17 cellular contexts compared by ENCODE assay signal in the genomic region with DNA sequence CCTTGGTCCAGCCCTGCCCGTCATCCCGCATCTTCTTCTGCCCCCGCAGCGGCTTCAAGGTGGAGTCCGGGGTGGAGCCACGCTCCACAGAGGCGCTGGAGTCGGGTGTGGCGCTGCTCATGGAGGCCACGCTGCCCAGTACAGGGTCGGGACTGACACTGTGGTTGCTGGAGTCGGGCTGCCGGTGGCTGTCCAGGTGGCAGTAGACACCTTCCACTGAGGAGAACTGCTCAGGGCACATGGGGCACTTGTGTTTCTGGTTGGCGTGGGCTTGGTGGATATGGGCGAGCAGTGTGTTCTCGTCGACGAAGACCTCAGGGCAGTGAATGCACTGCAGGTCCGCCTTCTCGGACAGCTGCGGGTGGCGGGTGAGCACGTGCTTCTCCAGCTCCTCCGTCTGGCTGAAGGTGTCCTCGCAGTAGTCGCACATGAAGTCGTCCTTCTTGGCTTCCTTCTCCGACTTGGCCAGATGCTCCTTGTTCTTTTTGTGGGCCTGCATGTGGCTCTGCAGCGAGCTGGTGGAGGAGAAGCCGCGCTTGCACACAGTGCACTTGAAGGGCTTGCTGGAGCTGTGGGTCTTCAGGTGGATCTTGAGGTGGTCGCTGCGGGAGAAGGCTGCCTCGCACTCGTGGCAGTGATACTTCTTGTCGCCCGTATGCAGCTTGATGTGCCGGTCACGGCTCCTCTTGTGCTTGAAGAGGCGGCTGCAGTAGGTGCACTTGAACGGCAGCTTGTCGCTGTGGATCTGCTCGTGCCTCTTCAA.
"Had no signal": no experiment of that assay in that cellular context is flagged by ENCODE, and none has a peak within 500 bp of the region (broad histone marks: within the 10 kb centered on the region; RNA-seq: fewer than 3 reads in every experiment).

No MANE protein-coding gene starts in this region.

- ATAC-seq: activated T-helper 17 cell treated with anti-CD3 and anti-CD28 coated beads, Interleukin-2, amount 50 U/mL, for 72 hours; foreskin keratinocyte; stimulated activated effector memory CD8-positive, alpha-beta T cell treated with anti-CD3 and anti-CD28 coated beads, Interleukin-12 subunit alpha, Interleukin-12 subunit beta, amount 100 ng/mL, for 72 hours had no signal

- H3K4me2 ChIP-seq: neural progenitor cell, smooth muscle cell had no signal

- H3K9me3 ChIP-seq: ovary, stomach, upper lobe of left lung had no signal

- H3K9ac ChIP-seq: neural progenitor cell had no signal

- DNase-seq: activated CD4-positive, alpha-beta memory T cell treated with anti-CD3 and anti-CD28 coated beads for 36 hours; activated CD4-positive, alpha-beta T cell treated with anti-CD3 and anti-CD28 coated beads for 4 hours; activated naive CD4-positive, alpha-beta T cell; activated naive CD8-positive, alpha-beta T cell treated with anti-CD3 and anti-CD28 coated beads for 36 hours; activated T-cell treated with anti-CD3 and anti-CD28 coated beads for 4 hours; amniotic stem cell; caudate nucleus; foreskin keratinocyte; stimulated activated CD4-positive, alpha-beta T cell treated with anti-CD3 and anti-CD28 coated beads, Interleukin-4, amount 100 ng/mL, for 24 hours; stomach had no signal

- H2AFZ ChIP-seq: neural progenitor cell had no signal

- H3K27me3 ChIP-seq: foreskin keratinocyte, neural progenitor cell, ovary, stomach, upper lobe of left lung had no signal

- H3K36me3 ChIP-seq: neural progenitor cell, ovary had no signal

- H3K4me3 ChIP-seq: lung, neural progenitor cell, ovary, smooth muscle cell, stomach, upper lobe of left lung had no signal

- H3K27ac ChIP-seq: foreskin keratinocyte, neural progenitor cell had no signal

- H3K4me1 ChIP-seq: foreskin keratinocyte had no signal
